In genomic region chr11:129636926-129637325, GRCh38 we compare ENCODE assay signal across 20 cellular contexts.
DNase-seq lines count a peak whose midpoint lies in the region; ATAC-seq, FAIRE-seq and TF ChIP-seq lines count a peak whose summit lies in the region.
"Had no signal": no experiment of that assay in that cellular context is flagged by ENCODE, and none has a peak within 500 bp of the region (broad histone marks: within the 10 kb centered on the region; RNA-seq: fewer than 3 reads in every experiment).

No MANE protein-coding gene starts in this region.

- no peaks in the 10 kb centered on the region for H4K20me1 ChIP-seq in astrocyte (ENCODE audit: insufficient read depth, low read length)

- H3K4me1 Mint-ChIP-seq in T-helper 1 cell treated with Interleukin-12 subunit alpha and Interleukin-12 subunit beta and Interleukin-4 antibody, amounts not matched to agents 30 μg/mL and 1 μg/mL, for 36 hours (ENCODE audit: low read depth): peaks cover 37% of the 10 kb centered on the region
- H3K4me1 Mint-ChIP-seq in HFFc6 (ENCODE audit: low read depth) (peaks cover 54% of the 10 kb centered on the region), astrocyte (ENCODE audit: low read depth, unreplicated experiment) (peaks cover 41% of the 10 kb centered on the region)

- H3K36me3 Mint-ChIP-seq in T-helper 1 cell treated with Interleukin-12 subunit alpha and Interleukin-12 subunit beta and Interleukin-4 antibody, amounts not matched to agents 30 μg/mL and 1 μg/mL, for 36 hours (ENCODE audit: low read depth): no peaks in the 10 kb centered on the region
- H3K36me3 Mint-ChIP-seq in HFFc6 (ENCODE audit: low read depth): peaks cover 8% of the 10 kb centered on the region
- no peaks in the 10 kb centered on the region for H3K36me3 Mint-ChIP-seq in astrocyte (ENCODE audit: low read depth, unreplicated experiment)

- H3K9me3 ChIP-seq in astrocyte (ENCODE audit: insufficient read depth, low read depth, low read length): no peaks in the 10 kb centered on the region
- H3K9me3 ChIP-seq: A549, neutrophil had no signal

- no peak for TF ChIP-seq CTCF in HFFc6 (IDR thresholded peaks at IDR 0.05)
- TF ChIP-seq CTCF in astrocyte (IDR thresholded peaks at IDR 0.05; ENCODE audit: insufficient read depth, low read depth, low read length): no peak
- no peak for TF ChIP-seq CTCF in lower leg skin (IDR thresholded peaks at IDR 0.05)

- H3K27ac Mint-ChIP-seq in T-helper 1 cell treated with Interleukin-12 subunit alpha and Interleukin-12 subunit beta and Interleukin-4 antibody, amounts not matched to agents 30 μg/mL and 1 μg/mL, for 36 hours: peak overlapping the region; percentile 41
- peak overlapping the region; percentile 29; the same call in 1 of the 2 replicates for H3K27ac Mint-ChIP-seq in HFFc6
- H3K27ac Mint-ChIP-seq in astrocyte (ENCODE audit: unreplicated experiment): peak overlapping the region; percentile 43
- H3K27ac Mint-ChIP-seq: activated CD8-positive, alpha-beta T cell treated with anti-CD3 and anti-CD28 coated beads, Interleukin-2, amount 10 ng/mL, durations not matched to agents 7 days and 5 days; effector memory CD8-positive, alpha-beta T cell had no signal

- H3K4me3 Mint-ChIP-seq in T-helper 1 cell treated with Interleukin-12 subunit alpha and Interleukin-12 subunit beta and Interleukin-4 antibody, amounts not matched to agents 30 μg/mL and 1 μg/mL, for 36 hours: no peak overlapping the region
- no peak overlapping the region for H3K4me3 Mint-ChIP-seq in HFFc6
- H3K4me3 Mint-ChIP-seq in astrocyte (ENCODE audit: unreplicated experiment): no peak overlapping the region
- H3K4me3 Mint-ChIP-seq: activated CD8-positive, alpha-beta T cell treated with anti-CD3 and anti-CD28 coated beads, Interleukin-2, amount 10 ng/mL, durations not matched to agents 7 days and 5 days; effector memory CD8-positive, alpha-beta T cell had no signal

- peaks cover 24% of the 10 kb centered on the region for H3K4me1 ChIP-seq in astrocyte (ENCODE audit: insufficient read depth, low read length)

- H3K9me3 Mint-ChIP-seq in T-helper 1 cell treated with Interleukin-12 subunit alpha and Interleukin-12 subunit beta and Interleukin-4 antibody, amounts not matched to agents 30 μg/mL and 1 μg/mL, for 36 hours: no peaks in the 10 kb centered on the region
- peaks cover 6% of the 10 kb centered on the region for H3K9me3 Mint-ChIP-seq in HFFc6
- H3K9me3 Mint-ChIP-seq in astrocyte (ENCODE audit: unreplicated experiment): peaks cover under 1% of the 10 kb centered on the region
- H3K9me3 Mint-ChIP-seq: effector memory CD8-positive, alpha-beta T cell had no signal

- no peak for TF ChIP-seq POLR2A in lower leg skin (IDR thresholded peaks at IDR 0.05)

- H3K9ac ChIP-seq in astrocyte (ENCODE audit: low read length): no peak overlapping the region

- H3K27me3 Mint-ChIP-seq in T-helper 1 cell treated with Interleukin-12 subunit alpha and Interleukin-12 subunit beta and Interleukin-4 antibody, amounts not matched to agents 30 μg/mL and 1 μg/mL, for 36 hours (ENCODE audit: low read depth): no peaks in the 10 kb centered on the region
- H3K27me3 Mint-ChIP-seq in HFFc6 (ENCODE audit: insufficient read depth): no peaks in the 10 kb centered on the region
- H3K27me3 Mint-ChIP-seq in astrocyte (ENCODE audit: low read depth, unreplicated experiment): no peaks in the 10 kb centered on the region

- no peak overlapping the region for H3K4me3 ChIP-seq in astrocyte (ENCODE audit: insufficient read depth, low read depth, low read length)
- H3K4me3 ChIP-seq in lower leg skin (ENCODE audit: low read depth, poor library complexity, severe bottlenecking): no peak overlapping the region
- H3K4me3 ChIP-seq: A549 had no signal

- no peak overlapping the region for H3K27ac ChIP-seq in astrocyte (ENCODE audit: low read depth, low read length)
- H3K27ac ChIP-seq: neutrophil had no signal

- DNase-seq in T-helper 1 cell (no peak), HFFc6 (no peak), astrocyte (ENCODE audit: low read depth) (peak; percentile 30), myocyte (ENCODE audit: low read depth) (peak; percentile 27), lower leg skin (ENCODE audit: low spot score in 2 of 2) (no peak), HUDEP-2 (lab: John Stamatoyannopoulos, UW; ENCODE audit: unreplicated experiment in 76 of 76) (no peak)
- DNase-seq: activated CD8-positive, alpha-beta T cell treated with anti-CD3 and anti-CD28 coated beads, Interleukin-2, amount 10 ng/mL, durations not matched to agents 7 days and 5 days; anterior cingulate cortex; C1 segment of cervical spinal cord; effector memory CD8-positive, alpha-beta T cell; foreskin melanocyte; Karpas-422; kidney glomerular epithelial cell; NCI-H69; RPMI8226 had no signal

- intact Hi-C loops in lower leg skin (cut with DNase I; ENCODE audit: low total_unique reads): no loop called here

- no peak for ATAC-seq in GM18907 (IDR thresholded peaks at IDR 0.05; ENCODE audit: unreplicated experiment)
- ATAC-seq: activated CD8-positive, alpha-beta T cell treated with anti-CD3 and anti-CD28 coated beads, Interleukin-2, amount 10 ng/mL, durations not matched to agents 7 days and 5 days; effector memory CD8-positive, alpha-beta T cell had no signal

- 34 to 55% methylated on average over 6 of the region's 6 CpGs for WGBS in lower leg skin, 2 donors

- no peak for FAIRE-seq in astrocyte (lab: Jason Lieb, UNC)
- FAIRE-seq: A549, G401.6 had no signal

- no peaks in the 10 kb centered on the region for H3K27me3 ChIP-seq in astrocyte (ENCODE audit: insufficient read depth, low read length)
- H3K27me3 ChIP-seq: neutrophil had no signal

- H3K79me2 ChIP-seq in astrocyte (ENCODE audit: insufficient read depth, low read length): no peaks in the 10 kb centered on the region

- H3K4me2 ChIP-seq in astrocyte (ENCODE audit: low read length): no peak overlapping the region

- H3K36me3 ChIP-seq in astrocyte (ENCODE audit: insufficient read depth, low read length): no peaks in the 10 kb centered on the region
- H3K36me3 ChIP-seq: neutrophil had no signal

- no peak overlapping the region for H2AFZ ChIP-seq in astrocyte (ENCODE audit: low read depth, low read length)

Comparison
In these comparisons a context has a peak if more than half of its experiments do, and no peak if none do; other contexts are left out.
1. DNase-seq: peak in astrocyte (single experiment) and myocyte (single experiment); none in T-helper 1 cell (0 of 5), HFFc6 (single experiment), lower leg skin (0 of 2) and HUDEP-2 (0 of 76).
2. Peak in every context shown above with its lines, with median percentiles within 50 percentile points of each other: H3K27ac Mint-ChIP-seq.